In genomic region chr3:129491794-129492193, GRCh38 we compare ENCODE assay signal across 22 cellular contexts. TPM values are rescaled to one million over a fixed set of nuclear protein-coding genes. Genes with fewer than 3 reads are reported as not detected.
A peak's percentile ranks its signal among the peaks of the same experiment; 100 is the strongest.
DNase-seq lines count a peak whose midpoint lies in the region; ATAC-seq, FAIRE-seq and TF ChIP-seq lines count a peak whose summit lies in the region.
"Had no signal": no experiment of that assay in that cellular context is flagged by ENCODE, and none has a peak within 500 bp of the region (broad histone marks: within the 10 kb centered on the region; RNA-seq: fewer than 3 reads in every experiment).

No MANE protein-coding gene starts in this region.

- peaks cover 4% of the 10 kb centered on the region for H3F3A ChIP-seq in neural progenitor cell (ENCODE audit: low read depth)

- no peak for TF ChIP-seq POLR2A in A549 (IDR thresholded peaks at IDR 0.05; ENCODE audit: low read length)

- H3K27me3 ChIP-seq in neural progenitor cell = no peaks in the 10 kb centered on the region

- H3K9me3 Mint-ChIP-seq in effector memory CD8-positive, alpha-beta T cell = no peaks in the 10 kb centered on the region
- H3K9me3 Mint-ChIP-seq in neural progenitor cell (no peaks in the 10 kb centered on the region), natural killer cell (no peaks in the 10 kb centered on the region)
- no peaks in the 10 kb centered on the region for H3K9me3 Mint-ChIP-seq in activated CD8-positive, alpha-beta T cell treated with anti-CD3 and anti-CD28 coated beads, Interleukin-2, amount 10 ng/mL, durations not matched to agents 7 days and 5 days (ENCODE audit: insufficient read depth)

- H3K27ac ChIP-seq in A549 = peak overlapping the region; percentile 89 to 92
- H3K27ac ChIP-seq in neural progenitor cell = no peak overlapping the region

- H3K4me3 Mint-ChIP-seq in effector memory CD8-positive, alpha-beta T cell = no peak overlapping the region
- H3K4me3 Mint-ChIP-seq in neural progenitor cell = no peak overlapping the region
- no peak overlapping the region for H3K4me3 Mint-ChIP-seq in natural killer cell
- no peak overlapping the region for H3K4me3 Mint-ChIP-seq in activated CD8-positive, alpha-beta T cell treated with anti-CD3 and anti-CD28 coated beads, Interleukin-2, amount 10 ng/mL, durations not matched to agents 7 days and 5 days

- TF ChIP-seq CTCF in A549 (IDR thresholded peaks at IDR 0.05) (no peak), neural progenitor cell (IDR thresholded peaks at IDR 0.05) (no peak), natural killer cell (IDR thresholded peaks at IDR 0.05) (no peak)

- peaks cover 3 to 7% of the 10 kb centered on the region in 2 donors for H3K4me1 Mint-ChIP-seq in effector memory CD8-positive, alpha-beta T cell (ENCODE audit: low read depth in 2 of 2)
- H3K4me1 Mint-ChIP-seq in neural progenitor cell = peaks cover 17% of the 10 kb centered on the region
- peaks cover 0 to 9% of the 10 kb centered on the region in 2 donors for H3K4me1 Mint-ChIP-seq in natural killer cell
- no peaks in the 10 kb centered on the region for H3K4me1 Mint-ChIP-seq in activated CD8-positive, alpha-beta T cell treated with anti-CD3 and anti-CD28 coated beads, Interleukin-2, amount 10 ng/mL, durations not matched to agents 7 days and 5 days (ENCODE audit: low read depth)

- 97% methylated on average over 6 of the region's 9 CpGs for WGBS in A549 (ENCODE audit: missing lambda C conversion rate)

- DNase-seq in A549 (ENCODE audit: low read depth in 1 of 2, low spot score in 1 of 2) (no peak), HS-5 (ENCODE audit: low read depth) (peak; percentile 39), neural progenitor cell (ENCODE audit: low spot score) (no peak), NCI-H1092 treated with DMSO at 0.1 percent for 48 hours (lab: John Stamatoyannopoulos, UW) (no peak), natural killer cell (no peak), HT-29 (ENCODE audit: low spot score) (no peak)
- DNase-seq in effector memory CD8-positive, alpha-beta T cell = no peak
- DNase-seq in activated CD8-positive, alpha-beta T cell treated with anti-CD3 and anti-CD28 coated beads, Interleukin-2, amount 10 ng/mL, durations not matched to agents 7 days and 5 days = no peak
- DNase-seq: 8988T, C1 segment of cervical spinal cord, COR-L47, DMS153, KG1, NCI-H1092, NCI-H1694 treated with DMSO at 0.1 percent for 48 hours, NCI-H510A, SIG-M5 had no signal

- CTCF ChIA-PET in A549 (lab: Yijun Ruan, JAX) = interaction anchor here (1.9 to 2.2 kb wide), 4 partner anchors 109 to 450 kb away, joined by 5 to 10 read pairs (median 6); no protein-coding TSS in a partner anchor
- CTCF ChIA-PET in activated CD8-positive, alpha-beta T cell treated with anti-CD3 and anti-CD28 coated beads, Interleukin-2, amount 10 ng/mL, durations not matched to agents 7 days and 5 days (lab: Charles Lee) = interaction anchor here (0.6 kb wide), 1 partner anchor 158 kb away, joined by 3 read pairs; no protein-coding TSS in a partner anchor

- no peaks in the 10 kb centered on the region for H3K36me3 ChIP-seq in neural progenitor cell

- no peak for TF ChIP-seq RAD21 in A549 (conservative IDR thresholded peaks at IDR 0.05 in 1 of 2, IDR thresholded peaks at IDR 0.05 in 1 of 2)

- H3K9me3 ChIP-seq in A549 = no peaks in the 10 kb centered on the region
- H3K9me3 ChIP-seq in neural progenitor cell (ENCODE audit: low read depth) = no peaks in the 10 kb centered on the region

- H2AFZ ChIP-seq in neural progenitor cell (replicated peaks) = no peak overlapping the region

- no peaks in the 10 kb centered on the region for H3K27me3 Mint-ChIP-seq in effector memory CD8-positive, alpha-beta T cell
- H3K27me3 Mint-ChIP-seq in neural progenitor cell (ENCODE audit: insufficient read depth, low read depth) (no peaks in the 10 kb centered on the region), natural killer cell (ENCODE audit: low read depth in 2 of 2) (no peaks in the 10 kb centered on the region)
- no peaks in the 10 kb centered on the region for H3K27me3 Mint-ChIP-seq in activated CD8-positive, alpha-beta T cell treated with anti-CD3 and anti-CD28 coated beads, Interleukin-2, amount 10 ng/mL, durations not matched to agents 7 days and 5 days (ENCODE audit: low read depth)

- H3K4me1 ChIP-seq in A549 (peaks cover 35% of the 10 kb centered on the region), neural progenitor cell (peaks cover 14% of the 10 kb centered on the region)

- H3K4me2 ChIP-seq in A549 = no peak overlapping the region
- no peak overlapping the region for H3K4me2 ChIP-seq in neural progenitor cell

- ATAC-seq in A549 = no peak
- no peak for ATAC-seq in effector memory CD8-positive, alpha-beta T cell (replicated peaks)
- no peak for ATAC-seq in natural killer cell
- no peak for ATAC-seq in activated CD8-positive, alpha-beta T cell treated with anti-CD3 and anti-CD28 coated beads, Interleukin-2, amount 10 ng/mL, durations not matched to agents 7 days and 5 days
- ATAC-seq: GM12878 had no signal

- no peaks in the 10 kb centered on the region for H3K36me3 Mint-ChIP-seq in effector memory CD8-positive, alpha-beta T cell (ENCODE audit: insufficient read depth)
- H3K36me3 Mint-ChIP-seq in neural progenitor cell (peaks cover 8% of the 10 kb centered on the region), natural killer cell (no peaks in the 10 kb centered on the region)
- no peaks in the 10 kb centered on the region for H3K36me3 Mint-ChIP-seq in activated CD8-positive, alpha-beta T cell treated with anti-CD3 and anti-CD28 coated beads, Interleukin-2, amount 10 ng/mL, durations not matched to agents 7 days and 5 days (ENCODE audit: low read depth)

- POLR2A ChIA-PET in A549 (lab: Yijun Ruan, JAX) = no interaction called here
- POLR2A ChIA-PET in activated CD8-positive, alpha-beta T cell treated with anti-CD3 and anti-CD28 coated beads, Interleukin-2, amount 10 ng/mL, durations not matched to agents 7 days and 5 days (lab: Charles Lee) = no interaction called here

- no peaks in the 10 kb centered on the region for H3K79me2 ChIP-seq in neural progenitor cell (ENCODE audit: low read depth)

- H3K27ac Mint-ChIP-seq in effector memory CD8-positive, alpha-beta T cell = peak overlapping the region; percentile 42 to 84
- peak overlapping the region; percentile 75 for H3K27ac Mint-ChIP-seq in neural progenitor cell
- peak overlapping the region in 1 of 2 donors; percentile 40 for H3K27ac Mint-ChIP-seq in natural killer cell
- H3K27ac Mint-ChIP-seq in activated CD8-positive, alpha-beta T cell treated with anti-CD3 and anti-CD28 coated beads, Interleukin-2, amount 10 ng/mL, durations not matched to agents 7 days and 5 days = no peak overlapping the region

- no peak overlapping the region for H3K9ac ChIP-seq in neural progenitor cell

- FAIRE-seq in A549 (lab: Jason Lieb, UNC) = no peak
- FAIRE-seq: GM12878, GM18507, GM19239, RCC 7860 had no signal

- no peaks in the 10 kb centered on the region for H4K20me1 ChIP-seq in neural progenitor cell (ENCODE audit: low read depth)

- TF ChIP-seq EP300 in A549 (IDR thresholded peaks at IDR 0.05) = no peak

- intact Hi-C loops in natural killer cell (cut with micrococcal nuclease) = loop anchor here (2.0 kb wide), 1 partner anchor 135 kb away; no protein-coding TSS in a partner anchor

- H3K4me3 ChIP-seq in A549 (no peak overlapping the region), neural progenitor cell (no peak overlapping the region)
- H3K4me3 ChIP-seq: GM12878 had no signal

RNA-seq across cellular contexts. Expression of gene RHO, which starts 36.6 kb away (rescaled TPM):
- polyA plus RNA-seq in A549 (2011; rRNA removed) = 0.03 and 0.04 TPM in 2 replicates
- polyA plus RNA-seq in A549 (2012; cell fraction: cytosol; rRNA removed) = 0.01 TPM in 1 of 2 replicates, not detected in the other
- polyA plus RNA-seq in A549 (2012; cell fraction: nucleus; rRNA removed) = 0.05 and 0.11 TPM in 2 replicates
- polyA plus RNA-seq in A549 (2017; fragmentation: RNase III; extraction: RNeasy Plus Mini Kit Qiagen cat#74134 plus additional on column Dnase treatment) = not detected in 3 replicates
- polyA minus RNA-seq in A549 (2011; rRNA and poly(A)+ RNA removed) = not detected in 2 replicates
- total RNA-seq in neural progenitor cell (ENCODE audit: low replicate concordance) = not detected in 2 replicates
- not detected for total RNA-seq in natural killer cell
- total RNA-seq in activated CD8-positive, alpha-beta T cell treated with anti-CD3 and anti-CD28 coated beads, Interleukin-2, amount 10 ng/mL, durations not matched to agents 7 days and 5 days = not detected
- not detected in 2 replicates for total RNA-seq in HT-29 (2014; rRNA removed; shearing (Covaris generic))
- total RNA-seq: GM12878, MCF 10A had no signal
- polyA plus RNA-seq: GM12878 had no signal

RNA-seq across cellular contexts. Expression of gene H1-8, which starts 51.2 kb away (rescaled TPM):
- not detected in 2 replicates for polyA plus RNA-seq in A549 (2011; rRNA removed)
- polyA plus RNA-seq in A549 (2012; cell fraction: cytosol; rRNA removed) = not detected in 2 replicates
- polyA plus RNA-seq in A549 (2012; cell fraction: nucleus; rRNA removed) = not detected in 2 replicates
- polyA plus RNA-seq in A549 (2017; fragmentation: RNase III; extraction: RNeasy Plus Mini Kit Qiagen cat#74134 plus additional on column Dnase treatment) = not detected in 3 replicates
- not detected in 2 replicates for polyA minus RNA-seq in A549 (2011; rRNA and poly(A)+ RNA removed)
- not detected in 2 replicates for total RNA-seq in neural progenitor cell (ENCODE audit: low replicate concordance)
- total RNA-seq in natural killer cell = not detected
- not detected for total RNA-seq in activated CD8-positive, alpha-beta T cell treated with anti-CD3 and anti-CD28 coated beads, Interleukin-2, amount 10 ng/mL, durations not matched to agents 7 days and 5 days
- total RNA-seq in HT-29 (2014; rRNA removed; shearing (Covaris generic)) = not detected in 2 replicates
- total RNA-seq: GM12878, MCF 10A had no signal
- polyA plus RNA-seq: GM12878 had no signal

RNA-seq across cellular contexts. Expression of gene IFT122, which starts 51.8 kb away (rescaled TPM):
- 17.1 and 20.3 TPM in 2 replicates for polyA plus RNA-seq in A549 (2011; rRNA removed)
- 19.0 and 19.7 TPM in 2 replicates for polyA plus RNA-seq in A549 (2012; cell fraction: cytosol; rRNA removed)
- 78.1 and 111 TPM in 2 replicates for polyA plus RNA-seq in A549 (2012; cell fraction: nucleus; rRNA removed)
- polyA plus RNA-seq in A549 (2017; fragmentation: RNase III; extraction: RNeasy Plus Mini Kit Qiagen cat#74134 plus additional on column Dnase treatment) = 15.0 to 16.8 TPM (median 15.1 TPM) in 3 replicates
- polyA minus RNA-seq in A549 (2011; rRNA and poly(A)+ RNA removed) = 38.7 and 44.4 TPM in 2 replicates
- 31.8 and 48.0 TPM in 2 replicates for total RNA-seq in neural progenitor cell (ENCODE audit: low replicate concordance)
- total RNA-seq in natural killer cell = 10 to 100 TPM; 20.7 to 26.6 (median 23.9) TPM
- total RNA-seq in activated CD8-positive, alpha-beta T cell treated with anti-CD3 and anti-CD28 coated beads, Interleukin-2, amount 10 ng/mL, durations not matched to agents 7 days and 5 days = 10 to 100 TPM; 22.3 to 25.6 TPM
- 19.7 and 24.0 TPM in 2 replicates for total RNA-seq in HT-29 (2014; rRNA removed; shearing (Covaris generic))

RNA-seq across cellular contexts. Expression of gene MBD4, which starts 52.0 kb away (rescaled TPM):
- polyA plus RNA-seq in A549 (2011; rRNA removed) (38.2 and 49.7 TPM in 2 replicates), A549 (2017; fragmentation: RNase III; extraction: RNeasy Plus Mini Kit Qiagen cat#74134 plus additional on column Dnase treatment) (26.4 to 32.7 TPM (median 31.4 TPM) in 3 replicates)
- 12.4 and 13.5 TPM in 2 replicates for polyA plus RNA-seq in A549 (2012; cell fraction: cytosol; rRNA removed)
- 12.8 and 17.9 TPM in 2 replicates for polyA plus RNA-seq in A549 (2012; cell fraction: nucleus; rRNA removed)
- 8.2 and 9.5 TPM in 2 replicates for polyA minus RNA-seq in A549 (2011; rRNA and poly(A)+ RNA removed)
- total RNA-seq in neural progenitor cell (ENCODE audit: low replicate concordance) (35.0 and 46.3 TPM in 2 replicates), natural killer cell (10 to 100 TPM; 46.4 to 55.6 (median 48.0) TPM)
- 10 to 100 TPM; 50.1 to 50.6 TPM for total RNA-seq in activated CD8-positive, alpha-beta T cell treated with anti-CD3 and anti-CD28 coated beads, Interleukin-2, amount 10 ng/mL, durations not matched to agents 7 days and 5 days
- total RNA-seq in HT-29 (2014; rRNA removed; shearing (Covaris generic)) = 19.9 and 21.1 TPM in 2 replicates
